20 cellular contexts compared by ENCODE assay signal in genomic region chr3:134381048-134381447, GRCh38. TPM values are rescaled to one million over a fixed set of nuclear protein-coding genes. Genes with fewer than 3 reads are reported as not detected.
DNase-seq lines count a peak whose midpoint lies in the region; ATAC-seq, FAIRE-seq and TF ChIP-seq lines count a peak whose summit lies in the region.
"Had no signal": no experiment of that assay in that cellular context is flagged by ENCODE, and none has a peak within 500 bp of the region (broad histone marks: within the 10 kb centered on the region; RNA-seq: fewer than 3 reads in every experiment).

No MANE protein-coding gene starts in this region.

- H3K4me2 ChIP-seq in mesenchymal stem cell (ENCODE audit: low read length, poor library complexity, severe bottlenecking) = no peak overlapping the region

- no peak overlapping the region for H2BK15ac ChIP-seq in mesenchymal stem cell (ENCODE audit: low read depth, poor library complexity, severe bottlenecking)

- H2AK5ac ChIP-seq in mesenchymal stem cell (ENCODE audit: low read length, severe bottlenecking) = no peak overlapping the region

- H3K4ac ChIP-seq in mesenchymal stem cell (ENCODE audit: low read depth in 1 of 2, low read length in 2 of 2) = no peak overlapping the region

- H3K9ac ChIP-seq in mesenchymal stem cell (ENCODE audit: low read length) = peak overlapping the region; percentile 71

- no peak for TF ChIP-seq CTCF in VCaP (conservative IDR thresholded peaks at IDR 0.05)
- no peak for TF ChIP-seq CTCF in foreskin fibroblast (IDR thresholded peaks at IDR 0.05; ENCODE audit: low read depth, low read length)

- H3K23ac ChIP-seq in mesenchymal stem cell (ENCODE audit: low read length in 2 of 2) = no peak overlapping the region

- H3K4me1 ChIP-seq in mesenchymal stem cell (ENCODE audit: control insufficient read depth, insufficient read depth, low read depth, low read length) = peaks cover 3% of the 10 kb centered on the region
- no peaks in the 10 kb centered on the region for H3K4me1 ChIP-seq in thymus (ENCODE audit: control insufficient read depth, insufficient read depth, low read length)

- H3K18ac ChIP-seq in mesenchymal stem cell (ENCODE audit: low read depth in 1 of 2, low read length in 2 of 2) = no peak overlapping the region

- 58% methylated on average over 1 of the region's 1 CpG for WGBS in mesenchymal stem cell
- WGBS in thymus = 19% methylated on average over 1 of the region's 1 CpG

- no peaks in the 10 kb centered on the region for H3K79me1 ChIP-seq in mesenchymal stem cell (replicated peaks; ENCODE audit: low read length, poor library complexity, severe bottlenecking)

- H3K27ac ChIP-seq in VCaP = peak overlapping the region; percentile 83
- H3K27ac ChIP-seq in mesenchymal stem cell (ENCODE audit: low read length, poor library complexity, severe bottlenecking) = no peak overlapping the region
- H3K27ac ChIP-seq in thymus (ENCODE audit: low read depth) = peak overlapping the region; percentile 18

- peak; percentile 87 for FAIRE-seq in G401.6 (lab: Jason Lieb, UNC)
- FAIRE-seq: D721Med, HTR-8/SVneo had no signal

- no peak for DNase-seq in mesenchymal stem cell
- DNase-seq in foreskin fibroblast = no peak
- no peak for DNase-seq in COLO829 (ENCODE audit: low spot score)
- no peak for DNase-seq in NCI-H748 treated with DMSO at 0.1 percent for 48 hours (lab: John Stamatoyannopoulos, UW)
- DNase-seq: activated CD4-positive, alpha-beta T cell treated with anti-CD3 and anti-CD28 coated beads for 48 hours; activated gamma-delta T cell treated with Interleukin-2 at 50 U/mL for 16 hours; amygdala; central memory CD4-positive, alpha-beta T cell; erythroblast; heart right ventricle; immature natural killer cell; NCI-H1436; nephron progenitor cell; T1000 had no signal

- H4K8ac ChIP-seq in mesenchymal stem cell (ENCODE audit: low read length) = no peak overlapping the region

- H3K36me3 ChIP-seq in mesenchymal stem cell (ENCODE audit: control insufficient read depth in 1 of 2, insufficient read depth in 2 of 2, low read depth in 1 of 2, low read length in 2 of 2) (no peaks in the 10 kb centered on the region), thymus (ENCODE audit: control insufficient read depth, insufficient read depth) (no peaks in the 10 kb centered on the region)
- H3K36me3 ChIP-seq: heart right ventricle had no signal

- H2AFZ ChIP-seq in mesenchymal stem cell (ENCODE audit: low read depth, low read length) = no peak overlapping the region

- H4K91ac ChIP-seq in mesenchymal stem cell (ENCODE audit: low read length) = no peak overlapping the region

- ATAC-seq in HG02938 (IDR thresholded peaks at IDR 0.05; ENCODE audit: unreplicated experiment) = no peak

- no peak overlapping the region for H2BK120ac ChIP-seq in mesenchymal stem cell (ENCODE audit: low read depth, low read length)

- H3K4me3 ChIP-seq in mesenchymal stem cell (ENCODE audit: insufficient read depth in 1 of 2, low read depth in 1 of 2, low read length in 2 of 2) (no peak overlapping the region), thymus (ENCODE audit: low read length) (no peak overlapping the region), foreskin fibroblast (ENCODE audit: low read depth in 1 of 2, low read length in 2 of 2) (no peak overlapping the region)
- H3K4me3 ChIP-seq: heart right ventricle had no signal

- H2BK5ac ChIP-seq in mesenchymal stem cell (ENCODE audit: low read depth, low read length, poor library complexity, severe bottlenecking) = no peak overlapping the region

- H3K27me3 ChIP-seq in mesenchymal stem cell (ENCODE audit: control insufficient read depth in 1 of 2, insufficient read depth in 1 of 2, low read length in 2 of 2) (peaks cover 0 to 5% of the 10 kb centered on the region in 2 experiments), thymus (ENCODE audit: control insufficient read depth, insufficient read depth) (peaks cover 6% of the 10 kb centered on the region)
- H3K27me3 ChIP-seq: heart right ventricle had no signal

- H2BK12ac ChIP-seq in mesenchymal stem cell (ENCODE audit: low read length in 2 of 2) = no peak overlapping the region

- H3K14ac ChIP-seq in mesenchymal stem cell (ENCODE audit: low read length in 2 of 2) = no peak overlapping the region

- H3K9me3 ChIP-seq in mesenchymal stem cell (ENCODE audit: control insufficient read depth, low read length) (no peaks in the 10 kb centered on the region), thymus (ENCODE audit: control insufficient read depth) (no peaks in the 10 kb centered on the region)

RNA-seq across cellular contexts. Expression of gene AMOTL2, which starts 6.8 kb away (rescaled TPM):
- 16.1 TPM for polyA plus RNA-seq in mesenchymal stem cell (2013, experiment 1 of 2)
- 15.4 TPM for polyA plus RNA-seq in mesenchymal stem cell (2013, experiment 2 of 2)
- 7.3 TPM for polyA plus RNA-seq in thymus
- polyA plus RNA-seq: immature natural killer cell had no signal
